8 cellular contexts compared by ENCODE assay signal in genomic region chr11:59171508-59172322, GRCh38. TPM values are rescaled to one million over a fixed set of nuclear protein-coding genes. Genes with fewer than 3 reads are reported as not detected.
DNase-seq lines count a peak whose midpoint lies in the region; ATAC-seq and TF ChIP-seq lines count a peak whose summit lies in the region.

Gene DTX4, plus strand, starts transcription at chr11:59172132. Its CDS starts 464 bp downstream, at chr11:59172596.

- no peaks in the 10 kb centered on the region for H3K9me3 Mint-ChIP-seq in T-cell

- peak within 1 kb of the TSS in 1 of 2 donors; percentile 58 for H3K27ac Mint-ChIP-seq in T-cell

- peaks cover 7 to 14% (median 9%) of the 10 kb centered on the region in 3 donors for H3K4me1 Mint-ChIP-seq in T-cell

- H3K4me3 Mint-ChIP-seq in T-cell, result peak within 1 kb of the TSS; percentile 79 to 90 (median 88)

- peak within 1 kb of the TSS; percentile 91 for H3K4me3 ChIP-seq in GM12875 (ENCODE audit: low read depth, low read length)
- peak within 1 kb of the TSS; percentile 72 for H3K4me3 ChIP-seq in psoas muscle
- peak within 1 kb of the TSS; percentile 91 for H3K4me3 ChIP-seq in urinary bladder (ENCODE audit: low read depth, low read length)

- H3K27me3 ChIP-seq in psoas muscle (ENCODE audit: insufficient read depth in 3 of 3, low read length in 2 of 3), result peaks cover 0 to 27% (median 4%) of the 10 kb centered on the region in 3 donors

- WGBS in psoas muscle, 3 donors, result 1% methylated on average over 38 to 64 of the region's 64 CpGs
- under 1% methylated on average over 64 of the region's 64 CpGs for WGBS in urinary bladder

- ATAC-seq in HG02642 (IDR thresholded peaks at IDR 0.05; ENCODE audit: poor library complexity, unreplicated experiment) (peak; percentile 80), T-cell (replicated peaks in 1 of 4) (peak; percentile 86 to 94 (median 90)), left ventricle myocardium superior (peak; percentile 95), psoas muscle (peak; percentile 94 to 99 (median 98))

- peaks cover 6 to 7% of the 10 kb centered on the region in 2 donors for H3K27me3 Mint-ChIP-seq in T-cell

- no peaks in the 10 kb centered on the region for H3K9me3 ChIP-seq in psoas muscle

- TF ChIP-seq CTCF in GM12875 (IDR thresholded peaks at IDR 0.05; ENCODE audit: borderline replicate concordance, insufficient read depth, low read depth, low read length), result peak; percentile 93
- TF ChIP-seq CTCF in psoas muscle (IDR thresholded peaks at IDR 0.05), result peak; percentile 87

- H3K4me1 ChIP-seq in psoas muscle (no peaks in the 10 kb centered on the region), urinary bladder (ENCODE audit: insufficient read depth) (no peaks in the 10 kb centered on the region)

- intact Hi-C loops in left ventricle myocardium superior (cut with micrococcal nuclease) (loop anchor here (5.0 to 10.0 kb wide), 2 partner anchors 36 to 113 kb away; no protein-coding TSS in a partner anchor), psoas muscle (cut with DNase I) (loop anchor here (1.0 to 10.0 kb wide), 6 partner anchors 36 to 503 kb away; partner anchors contain the start of gene OR5A2 (in 1 of the 2))

- no peaks in the 10 kb centered on the region for H3K36me3 ChIP-seq in psoas muscle (ENCODE audit: insufficient read depth in 1 of 2, low read depth in 1 of 2)
- no peaks in the 10 kb centered on the region for H3K36me3 ChIP-seq in urinary bladder (ENCODE audit: insufficient read depth)

- H3K27ac ChIP-seq in psoas muscle (no peak within 1 kb of the TSS), urinary bladder (ENCODE audit: low read depth) (peak within 1 kb of the TSS; percentile 86)

- no peaks in the 10 kb centered on the region for H3K36me3 Mint-ChIP-seq in T-cell

- CTCF ChIA-PET in T-cell (lab: Charles Lee), result interaction anchor here (0.6 to 2.8 kb wide), 34 partner anchors 8 to 1485 kb away, joined by 3 to 33 read pairs (median 6); partner anchors contain the start of genes FAM111A (in 1 of the 2) and MPEG1 (in 1 of the 2)

- DNase-seq in NCI-H1105 (lab: John Stamatoyannopoulos, UW) (peak; percentile 88), T-cell (peak; percentile 73 to 91 (median 85)), amygdala (lab: John Stamatoyannopoulos, UW) (peak; percentile 19 to 95 (median 86)), left ventricle myocardium superior (peak; percentile 96), psoas muscle (peak; percentile 90 to 95)

- POLR2A ChIA-PET in T-cell (lab: Charles Lee), result interaction anchor here (0.6 to 1.0 kb wide), 4 partner anchors 14 to 65 kb away, joined by 3 to 4 read pairs (median 4); no protein-coding TSS in a partner anchor

RNA-seq across cellular contexts. Expression of gene DTX4, which starts in this region (rescaled TPM):
- 1 to 10 TPM in 4 of 5 donors, under 1 TPM in 1; 0.70 to 3.7 (median 2.1) TPM for total RNA-seq in T-cell
- 2.6 TPM for total RNA-seq in left ventricle myocardium superior
- total RNA-seq in psoas muscle, result 1 to 10 TPM; 1.2 to 2.7 (median 2.3) TPM
- under 1 TPM; 0.46 to 0.65 (median 0.60) TPM for polyA plus RNA-seq in psoas muscle
- total RNA-seq in urinary bladder, result 24.0 TPM
- polyA plus RNA-seq in urinary bladder, result 14.8 TPM
